In genomic region chr6:46302816-46303215, GRCh38 we compare ENCODE assay signal across 10 cellular contexts.
"Had no signal": no experiment of that assay in that cellular context is flagged by ENCODE, and none has a peak within 500 bp of the region (broad histone marks: within the 10 kb centered on the region; RNA-seq: fewer than 3 reads in every experiment).

No MANE protein-coding gene starts in this region.

- H2AFZ ChIP-seq: GM23248 had no signal

- H3K27ac ChIP-seq: GM23248, HL-60 had no signal

- H3K36me3 Mint-ChIP-seq: IgD-negative memory B cell had no signal

- H3K4me1 ChIP-seq: HAP-1 had no signal

- H3K4me3 ChIP-seq: GM23248, HAP-1 had no signal

- H3K4me3 Mint-ChIP-seq: HFFc6, IgD-negative memory B cell had no signal

- H3K36me3 ChIP-seq: HAP-1 had no signal

- H3K4me1 Mint-ChIP-seq: IgD-negative memory B cell had no signal

- H3K27ac Mint-ChIP-seq: HFFc6, IgD-negative memory B cell had no signal

- DNase-seq: GOT3, H7, HFFc6, KBM-7 had no signal

- H3K9ac ChIP-seq: GM23248 had no signal

- ATAC-seq: HCT116, HepG2 had no signal
